Comparison of ENCODE assay signal across 8 cellular contexts in genomic region chr12:55073043-55074022, GRCh38. TPM values are rescaled to one million over a fixed set of nuclear protein-coding genes. Genes with fewer than 3 reads are reported as not detected.
DNase-seq lines count a peak whose midpoint lies in the region; ATAC-seq and TF ChIP-seq lines count a peak whose summit lies in the region.

No MANE protein-coding gene starts in this region.

- H2BK120ac ChIP-seq in IMR-90 (ENCODE audit: low read depth, low read length) (no peak overlapping the region), neuronal stem cell (ENCODE audit: low read depth, low read length) (no peak overlapping the region)

- no peaks in the 10 kb centered on the region for H3K79me1 ChIP-seq in IMR-90 (ENCODE audit: low read depth in 1 of 2, low read length in 2 of 2)
- H3K79me1 ChIP-seq in neuronal stem cell (ENCODE audit: low read depth, low read length): no peaks in the 10 kb centered on the region

- WGBS in IMR-90 (ENCODE audit: extremely low coverage in 2 of 2, insufficient read length in 1 of 2), 2 experiments: 60% methylated on average over 1 of the region's 8 CpGs; no CpG with 5 or more reads in 1 of the 2 experiments
- no CpG with 5 or more reads among the region's 8 CpGs for WGBS in neuronal stem cell (ENCODE audit: extremely low coverage in 2 of 2, insufficient read length in 2 of 2, insufficient replicate concordance in 1 of 2), 2 donors

- no peak overlapping the region for H3K56ac ChIP-seq in IMR-90 (ENCODE audit: extremely low read depth, insufficient read depth, low read length)

- peaks cover 16% of the 10 kb centered on the region for H3K27me3 ChIP-seq in A673 (replicated peaks; ENCODE audit: insufficient read depth, low read depth, low read length, poor library complexity)
- no peaks in the 10 kb centered on the region for H3K27me3 ChIP-seq in IMR-90 (ENCODE audit: control insufficient read depth, insufficient read depth, low read length)
- no peaks in the 10 kb centered on the region for H3K27me3 ChIP-seq in neuronal stem cell (ENCODE audit: control insufficient read depth in 3 of 3, insufficient read depth in 3 of 3, low read depth in 1 of 3, low read length in 3 of 3)

- TF ChIP-seq RAD21 in IMR-90 (IDR thresholded peaks at IDR 0.05; ENCODE audit: low read length): peak; percentile 81

- in situ Hi-C loops in IMR-90 (cut with MboI; ENCODE audit: low sequenced_read_pairs): loop anchor here (5.0 to 25.0 kb wide), 2 partner anchors 81 to 311 kb away; no protein-coding TSS in a partner anchor

- H3K27ac ChIP-seq in A673 (ENCODE audit: low read depth, low read length, poor library complexity, severe bottlenecking) (no peak overlapping the region), IMR-90 (ENCODE audit: insufficient read depth, low read length) (no peak overlapping the region), neuronal stem cell (replicated peaks; ENCODE audit: low read length) (no peak overlapping the region), substantia nigra (ENCODE audit: low read depth, low read length, poor library complexity, severe bottlenecking) (no peak overlapping the region)

- H2BK20ac ChIP-seq in IMR-90 (ENCODE audit: low read depth, low read length): no peak overlapping the region

- H2AFZ ChIP-seq in IMR-90 (replicated peaks; ENCODE audit: low read length, poor library complexity) (no peak overlapping the region), neuronal stem cell (ENCODE audit: low read length) (no peak overlapping the region)

- CTCF ChIA-PET in A673 (lab: Charles Lee) (interaction anchor here (2.0 kb wide), 1 partner anchor 80 kb away, joined by 55 read pairs; no protein-coding TSS in a partner anchor), IMR-90 (lab: Yijun Ruan, JAX) (interaction anchor here (1.3 to 2.7 kb wide), 3 partner anchors 24 to 80 kb away, joined by 5 to 19 read pairs (median 6); no protein-coding TSS in a partner anchor)

- peak; percentile 91 for TF ChIP-seq CTCF in A673 (conservative IDR thresholded peaks at IDR 0.05; ENCODE audit: low read depth, low read length)
- TF ChIP-seq CTCF in IMR-90 (conservative IDR thresholded peaks at IDR 0.05; ENCODE audit: low read depth, low read length): peak; percentile 90

- H3K4me3 Mint-ChIP-seq in activated T-cell treated with anti-CD3 and anti-CD28 coated beads, Interleukin-2, amount 50 U/mL, for 72 hours: no peak overlapping the region

- peaks cover 14% of the 10 kb centered on the region for H3K4me1 Mint-ChIP-seq in activated T-cell treated with anti-CD3 and anti-CD28 coated beads, Interleukin-2, amount 50 U/mL, for 72 hours (ENCODE audit: low read depth)

- no peaks in the 10 kb centered on the region for H3K36me3 Mint-ChIP-seq in activated T-cell treated with anti-CD3 and anti-CD28 coated beads, Interleukin-2, amount 50 U/mL, for 72 hours (ENCODE audit: insufficient read depth in 2 of 2)

- TF ChIP-seq POLR2A in IMR-90 (IDR thresholded peaks at IDR 0.05; ENCODE audit: low read depth, low read length): no peak

- DNase-seq in A673 (ENCODE audit: low spot score) (peak; percentile 79), IMR-90 (peak; percentile 70), RKO (ENCODE audit: low spot score) (peak; percentile 75), fibroblast of peridontal ligament (ENCODE audit: extremely low read depth) (peak; percentile 77), neuronal stem cell (ENCODE audit: low spot score) (peak; percentile 70), substantia nigra (lab: John Stamatoyannopoulos, UW) (peak in 39 of 49 donors; percentile 1 to 79 (median 51))
- peak; percentile 78 to 80 for DNase-seq in activated T-cell treated with anti-CD3 and anti-CD28 coated beads, Interleukin-2, amount 50 U/mL, for 72 hours

- H2BK15ac ChIP-seq in IMR-90 (ENCODE audit: low read depth, low read length) (no peak overlapping the region), neuronal stem cell (ENCODE audit: low read length) (no peak overlapping the region)

- H2BK5ac ChIP-seq in IMR-90 (ENCODE audit: low read depth, low read length, poor library complexity, severe bottlenecking) (no peak overlapping the region), neuronal stem cell (ENCODE audit: low read length) (no peak overlapping the region)

- no peaks in the 10 kb centered on the region for H3K36me3 ChIP-seq in A673 (ENCODE audit: insufficient read depth, low read length, poor library complexity, severe bottlenecking)
- no peaks in the 10 kb centered on the region for H3K36me3 ChIP-seq in IMR-90 (ENCODE audit: control insufficient read depth, insufficient read depth, low read length)
- H3K36me3 ChIP-seq in neuronal stem cell (replicated peaks in 1 of 2; ENCODE audit: control insufficient read depth in 2 of 2, insufficient read depth in 2 of 2, low read length in 2 of 2): no peaks in the 10 kb centered on the region

- dilution Hi-C loops in IMR-90 (cut with HindIII; ENCODE audit: low sequenced_read_pairs, unreplicated experiment): no loop called here

- peak; percentile 45 for ATAC-seq in GM18499 (IDR thresholded peaks at IDR 0.05; ENCODE audit: insufficient read depth, unreplicated experiment)
- peak; percentile 79 for ATAC-seq in IMR-90 (ENCODE audit: low read depth)
- ATAC-seq in activated T-cell treated with anti-CD3 and anti-CD28 coated beads, Interleukin-2, amount 50 U/mL, for 72 hours (replicated peaks in 1 of 2): peak; percentile 73 to 75

- no peak overlapping the region for H3K18ac ChIP-seq in IMR-90 (ENCODE audit: low read depth, low read length)
- no peak overlapping the region for H3K18ac ChIP-seq in neuronal stem cell (ENCODE audit: low read length)

- H3K4me1 ChIP-seq in A673 (ENCODE audit: insufficient read depth, low read length, poor library complexity, severe bottlenecking): peaks cover 2% of the 10 kb centered on the region
- H3K4me1 ChIP-seq in IMR-90 (ENCODE audit: control insufficient read depth, insufficient read depth, low read length): no peaks in the 10 kb centered on the region
- no peaks in the 10 kb centered on the region for H3K4me1 ChIP-seq in neuronal stem cell (ENCODE audit: control insufficient read depth in 2 of 2, insufficient read depth in 1 of 2, low read depth in 1 of 2, low read length in 2 of 2)

- H3K27ac Mint-ChIP-seq in activated T-cell treated with anti-CD3 and anti-CD28 coated beads, Interleukin-2, amount 50 U/mL, for 72 hours: no peak overlapping the region

- no peak overlapping the region for H3K9ac ChIP-seq in IMR-90 (ENCODE audit: low read depth, low read length)
- H3K9ac ChIP-seq in neuronal stem cell (ENCODE audit: low read depth, low read length, poor library complexity): no peak overlapping the region

- no peak overlapping the region for H2BK12ac ChIP-seq in neuronal stem cell (ENCODE audit: low read length)

- H2AK5ac ChIP-seq in IMR-90 (ENCODE audit: low read depth, low read length) (no peak overlapping the region), neuronal stem cell (ENCODE audit: low read depth, low read length) (no peak overlapping the region)

- H3K4me2 ChIP-seq in IMR-90 (ENCODE audit: low read depth, low read length) (no peak overlapping the region), neuronal stem cell (ENCODE audit: insufficient read depth, low read length, poor library complexity, severe bottlenecking) (no peak overlapping the region)

- no peak overlapping the region for H3K14ac ChIP-seq in IMR-90 (replicated peaks; ENCODE audit: low read depth, low read length)
- H3K14ac ChIP-seq in neuronal stem cell (ENCODE audit: low read length): no peak overlapping the region

- H3K4me3 ChIP-seq in A673 (ENCODE audit: low read depth, low read length, poor library complexity, severe bottlenecking) (no peak overlapping the region), IMR-90 (ENCODE audit: insufficient read depth, low read depth, low read length) (no peak overlapping the region), neuronal stem cell (ENCODE audit: low read length in 2 of 2) (no peak overlapping the region)

- no TSS peak for BruUV-seq in A673 (replicated peaks; lab: Mats Ljungman, UMichigan)
- BruUV-seq in IMR-90 (replicated peaks; lab: Mats Ljungman, UMichigan): no TSS peak

- no peaks in the 10 kb centered on the region for H3K9me3 ChIP-seq in A673 (ENCODE audit: low read depth, low read length, poor library complexity, severe bottlenecking)
- H3K9me3 ChIP-seq in IMR-90 (ENCODE audit: control insufficient read depth, insufficient read depth, low read length): no peaks in the 10 kb centered on the region
- H3K9me3 ChIP-seq in neuronal stem cell (replicated peaks in 1 of 2; ENCODE audit: control insufficient read depth in 2 of 2, insufficient read depth in 1 of 2, low read depth in 1 of 2, low read length in 2 of 2): no peaks in the 10 kb centered on the region

- H4K20me1 ChIP-seq in IMR-90 (ENCODE audit: insufficient read depth, low read length): no peaks in the 10 kb centered on the region

- H4K8ac ChIP-seq in IMR-90 (ENCODE audit: low read depth in 2 of 2, low read length in 2 of 2): no peak overlapping the region
- H4K8ac ChIP-seq in neuronal stem cell (ENCODE audit: low read depth, low read length): no peak overlapping the region

- H4K91ac ChIP-seq in IMR-90 (ENCODE audit: insufficient read depth, low read depth, low read length): no peak overlapping the region
- no peak overlapping the region for H4K91ac ChIP-seq in neuronal stem cell (ENCODE audit: low read depth, low read length, poor library complexity)

- H3K4ac ChIP-seq in IMR-90 (ENCODE audit: low read depth, low read length) (no peak overlapping the region), neuronal stem cell (ENCODE audit: low read length) (no peak overlapping the region)

- no peak overlapping the region for H3K23ac ChIP-seq in IMR-90 (ENCODE audit: low read depth, low read length)
- H3K23ac ChIP-seq in neuronal stem cell (ENCODE audit: low read depth, low read length, poor library complexity): no peak overlapping the region

- peaks cover 10% of the 10 kb centered on the region for H3K27me3 Mint-ChIP-seq in activated T-cell treated with anti-CD3 and anti-CD28 coated beads, Interleukin-2, amount 50 U/mL, for 72 hours (ENCODE audit: low read depth)

- H3K9me3 Mint-ChIP-seq in activated T-cell treated with anti-CD3 and anti-CD28 coated beads, Interleukin-2, amount 50 U/mL, for 72 hours: no peaks in the 10 kb centered on the region

- intact Hi-C loops in A673 (cut with micrococcal nuclease; ENCODE audit: unreplicated experiment): loop anchor here (1.0 to 10.0 kb wide), 4 partner anchors 80 to 371 kb away; partner anchors contain the start of gene MUCL1
- intact Hi-C loops in IMR-90 (cut with micrococcal nuclease): loop anchor here (1.0 to 5.0 kb wide), 2 partner anchors 80 to 326 kb away; no protein-coding TSS in a partner anchor

- H3K9me1 ChIP-seq in IMR-90 (ENCODE audit: insufficient read depth, low read length): no peaks in the 10 kb centered on the region

- no peak overlapping the region for H2AK9ac ChIP-seq in IMR-90 (replicated peaks; ENCODE audit: low read depth, low read length, poor library complexity)

- H4K5ac ChIP-seq in IMR-90 (ENCODE audit: low read depth, low read length): no peak overlapping the region

- POLR2A ChIA-PET in A673 (lab: Charles Lee; ENCODE audit: low non-redundant PET): no interaction called here
- POLR2A ChIA-PET in IMR-90 (lab: Charles Lee; ENCODE audit: unreplicated experiment): no interaction called here

RNA-seq across cellular contexts. Expression of gene OR9K2, which starts 52.9 kb away (rescaled TPM):
- total RNA-seq in A673 (2021) (not detected in 2 replicates), IMR-90 (2012; rRNA removed) (not detected in 2 replicates)
- polyA plus RNA-seq in IMR-90 (2012; rRNA removed): not detected in 2 replicates
- polyA plus RNA-seq in IMR-90 (2012; cell fraction: cytosol; rRNA removed): not detected in 2 replicates
- not detected in 2 replicates for polyA plus RNA-seq in IMR-90 (2012; cell fraction: nucleus; rRNA removed; ENCODE audit: low replicate concordance)
- total RNA-seq in activated T-cell treated with anti-CD3 and anti-CD28 coated beads, Interleukin-2, amount 50 U/mL, for 72 hours: not detected
- not detected for polyA plus RNA-seq in neuronal stem cell (2013, experiment 1 of 2)
- polyA plus RNA-seq in neuronal stem cell (2013, experiment 2 of 2): not detected

RNA-seq across cellular contexts. Expression of gene NEUROD4, which starts 53.6 kb away (rescaled TPM):
- total RNA-seq in A673 (2021) (not detected in 2 replicates), IMR-90 (2012; rRNA removed) (not detected in 2 replicates)
- not detected in 2 replicates for polyA plus RNA-seq in IMR-90 (2012; rRNA removed)
- not detected in 2 replicates for polyA plus RNA-seq in IMR-90 (2012; cell fraction: cytosol; rRNA removed)
- not detected in 2 replicates for polyA plus RNA-seq in IMR-90 (2012; cell fraction: nucleus; rRNA removed; ENCODE audit: low replicate concordance)
- total RNA-seq in activated T-cell treated with anti-CD3 and anti-CD28 coated beads, Interleukin-2, amount 50 U/mL, for 72 hours: not detected
- 0.10 TPM for polyA plus RNA-seq in neuronal stem cell (2013, experiment 1 of 2)
- 0.11 TPM for polyA plus RNA-seq in neuronal stem cell (2013, experiment 2 of 2)
